ENCODE assay signal across 18 cellular contexts in genomic region chrX:24425806-24426205, GRCh38. TPM values are rescaled to one million over a fixed set of nuclear protein-coding genes. Genes with fewer than 3 reads are reported as not detected.
A peak's percentile ranks its signal among the peaks of the same experiment; 100 is the strongest.
DNase-seq lines count a peak whose midpoint lies in the region; ATAC-seq, FAIRE-seq and TF ChIP-seq lines count a peak whose summit lies in the region.
"Had no signal": no experiment of that assay in that cellular context is flagged by ENCODE, and none has a peak within 500 bp of the region (broad histone marks: within the 10 kb centered on the region; RNA-seq: fewer than 3 reads in every experiment).

No MANE protein-coding gene starts in this region.

- TF ChIP-seq CTCF in astrocyte (IDR thresholded peaks at IDR 0.05; ENCODE audit: insufficient read depth, low read depth, low read length) (no peak), smooth muscle cell (IDR thresholded peaks at IDR 0.05; ENCODE audit: borderline replicate concordance, insufficient read depth, poor library complexity, severe bottlenecking) (no peak)

- H4K20me1 ChIP-seq in astrocyte (ENCODE audit: insufficient read depth, low read length) (no peaks in the 10 kb centered on the region), smooth muscle cell (ENCODE audit: low read depth) (no peaks in the 10 kb centered on the region)

- H2AFZ ChIP-seq in astrocyte (ENCODE audit: low read depth, low read length) (no peak overlapping the region), smooth muscle cell (ENCODE audit: low read depth) (no peak overlapping the region)
- H2AFZ ChIP-seq: PC-9 had no signal

- no peaks in the 10 kb centered on the region for H3K27me3 Mint-ChIP-seq in astrocyte (ENCODE audit: low read depth, unreplicated experiment)
- H3K27me3 Mint-ChIP-seq: CD4-positive, alpha-beta memory T cell had no signal

- H3K4me3 ChIP-seq in H7 (ENCODE audit: insufficient read depth, low read depth, low read length) (no peak overlapping the region), astrocyte (ENCODE audit: insufficient read depth, low read depth, low read length) (no peak overlapping the region), rectal smooth muscle tissue (ENCODE audit: low read length) (no peak overlapping the region), smooth muscle cell (no peak overlapping the region)
- H3K4me3 ChIP-seq: GM12878, PC-9, SJCRH30 had no signal

- no peaks in the 10 kb centered on the region for H3F3A ChIP-seq in smooth muscle cell (ENCODE audit: low read depth)

- H3K79me2 ChIP-seq in astrocyte (ENCODE audit: insufficient read depth, low read length) (no peaks in the 10 kb centered on the region), smooth muscle cell (ENCODE audit: low read depth) (no peaks in the 10 kb centered on the region)

- H3K4me1 Mint-ChIP-seq in astrocyte (ENCODE audit: low read depth, unreplicated experiment), result peaks cover 2% of the 10 kb centered on the region

- no peak overlapping the region for H3K27ac Mint-ChIP-seq in astrocyte (ENCODE audit: unreplicated experiment)

- peak; percentile 43 for DNase-seq in H7
- no peak for DNase-seq in astrocyte (ENCODE audit: low read depth)
- DNase-seq in smooth muscle cell (lab: John Stamatoyannopoulos, UW; ENCODE audit: unreplicated experiment), result no peak
- DNase-seq in glomerular visceral epithelial cell (ENCODE audit: extremely low spot score), result no peak
- DNase-seq in globus pallidus (ENCODE audit: low spot score), result no peak
- DNase-seq: C1 segment of cervical spinal cord, Caco-2, GDM1, KG1, NCI-H526 treated with DMSO at 0.1 percent for 48 hours, PC-9 had no signal

- H3K27me3 ChIP-seq in H7 (ENCODE audit: control insufficient read depth, insufficient read depth, low read length) (no peaks in the 10 kb centered on the region), astrocyte (ENCODE audit: insufficient read depth, low read length) (no peaks in the 10 kb centered on the region), rectal smooth muscle tissue (ENCODE audit: control insufficient read depth, insufficient read depth, low read length) (no peaks in the 10 kb centered on the region), smooth muscle cell (ENCODE audit: low read depth) (no peaks in the 10 kb centered on the region)
- H3K27me3 ChIP-seq: SJCRH30 had no signal

- 46% methylated on average over 2 of the region's 2 CpGs for WGBS in smooth muscle cell (ENCODE audit: low lambda C conversion rate)

- H3K4me2 ChIP-seq in astrocyte (ENCODE audit: low read length) (no peak overlapping the region), smooth muscle cell (no peak overlapping the region)
- H3K4me2 ChIP-seq: PC-9 had no signal

- no peak overlapping the region for H3K4me3 Mint-ChIP-seq in astrocyte (ENCODE audit: unreplicated experiment)

- H3K36me3 Mint-ChIP-seq in astrocyte (ENCODE audit: low read depth, unreplicated experiment), result no peaks in the 10 kb centered on the region
- H3K36me3 Mint-ChIP-seq: CD4-positive, alpha-beta memory T cell had no signal

- H3K9me3 ChIP-seq in astrocyte (ENCODE audit: insufficient read depth, low read depth, low read length) (no peaks in the 10 kb centered on the region), smooth muscle cell (replicated peaks; ENCODE audit: low read depth) (no peaks in the 10 kb centered on the region)
- H3K9me3 ChIP-seq: Caco-2, SJCRH30 had no signal

- no peak for ATAC-seq in HG03469 (IDR thresholded peaks at IDR 0.05; ENCODE audit: unreplicated experiment)
- ATAC-seq: Right ventricle myocardium inferior had no signal

- H3K27ac ChIP-seq in astrocyte (ENCODE audit: low read depth, low read length) (no peak overlapping the region), rectal smooth muscle tissue (ENCODE audit: low read depth, low read length) (peak overlapping the region; percentile 73), smooth muscle cell (ENCODE audit: low read depth) (no peak overlapping the region)
- H3K27ac ChIP-seq: PC-9, SJCRH30 had no signal

- H3K4me1 ChIP-seq in astrocyte (ENCODE audit: insufficient read depth, low read length) (no peaks in the 10 kb centered on the region), rectal smooth muscle tissue (ENCODE audit: control insufficient read depth, insufficient read depth, low read length) (peaks cover 21% of the 10 kb centered on the region), smooth muscle cell (ENCODE audit: low read depth) (no peaks in the 10 kb centered on the region)
- H3K4me1 ChIP-seq: Caco-2, SJCRH30 had no signal

- peak; percentile 76 for FAIRE-seq in astrocyte (lab: Jason Lieb, UNC)
- FAIRE-seq: GM12878, H54 had no signal

- H3K36me3 ChIP-seq in H7 (replicated peaks; ENCODE audit: control insufficient read depth, insufficient read depth, low read length) (no peaks in the 10 kb centered on the region), astrocyte (ENCODE audit: insufficient read depth, low read length) (no peaks in the 10 kb centered on the region), rectal smooth muscle tissue (ENCODE audit: control insufficient read depth, insufficient read depth, low read length) (no peaks in the 10 kb centered on the region), smooth muscle cell (ENCODE audit: low read depth) (no peaks in the 10 kb centered on the region)
- H3K36me3 ChIP-seq: SJCRH30 had no signal

- no peak overlapping the region for H3K9ac ChIP-seq in astrocyte (ENCODE audit: low read length)
- no peak overlapping the region for H3K9ac ChIP-seq in rectal smooth muscle tissue (ENCODE audit: low read length)
- no peak overlapping the region for H3K9ac ChIP-seq in smooth muscle cell (ENCODE audit: low read depth)

- H3K9me3 Mint-ChIP-seq in astrocyte (ENCODE audit: unreplicated experiment), result peaks cover 2% of the 10 kb centered on the region

RNA-seq across cellular contexts. Expression of gene PDK3, which starts 39.3 kb away (rescaled TPM):
- total RNA-seq in H7 (2014; rRNA removed; shearing (Covaris generic)), result 29.3 and 43.6 TPM in 2 replicates
- total RNA-seq in astrocyte, result 4.6 and 6.6 TPM in 2 replicates
- 30.7 and 48.2 TPM in 2 replicates for total RNA-seq in smooth muscle cell
- polyA plus RNA-seq in smooth muscle cell, result 23.1 and 27.1 TPM in 2 replicates
